In genomic region chr1:32742956-32743355, GRCh38 we compare ENCODE assay signal across 8 cellular contexts. TPM values are rescaled to one million over a fixed set of nuclear protein-coding genes. Genes with fewer than 3 reads are reported as not detected.
DNase-seq lines count a peak whose midpoint lies in the region; ATAC-seq and TF ChIP-seq lines count a peak whose summit lies in the region.

No MANE protein-coding gene starts in this region.

- peaks cover 0 to 16% (median 7%) of the 10 kb centered on the region in 4 donors for H3K4me1 ChIP-seq in right lobe of liver
- peaks cover 36 to 49% of the 10 kb centered on the region in 2 donors for H3K4me1 ChIP-seq in thyroid gland

- peak overlapping the region; percentile 55 for H3K4me3 ChIP-seq in astrocyte of the spinal cord (ENCODE audit: low read depth, low read length)
- peak overlapping the region; percentile 57 to 73 (median 69) for H3K4me3 ChIP-seq in right lobe of liver
- peak overlapping the region in 1 of 3 donors; percentile 91 for H3K4me3 ChIP-seq in thyroid gland (replicated peaks in 1 of 3)

- H3K27ac ChIP-seq in right lobe of liver (peak overlapping the region in 2 of 3 donors; percentile 73 to 83), thyroid gland (peak overlapping the region; percentile 97 to 99 (median 98))

- POLR2A ChIA-PET in activated CD4-positive, alpha-beta T cell treated with anti-CD3 and anti-CD28 coated beads, Interleukin-2, amount 10 ng/mL, durations not matched to agents 7 days and 5 days (lab: Charles Lee): no interaction called here

- in situ Hi-C loops in astrocyte of the spinal cord (cut with HindIII; ENCODE audit: low sequenced_read_pairs): no loop called here

- 19% methylated on average over 4 of the region's 4 CpGs for WGBS in right lobe of liver (ENCODE audit: insufficient coverage, low coverage, low lambda C conversion rate, missing lambda C conversion rate)
- 56 to 64% methylated on average over 4 of the region's 4 CpGs for WGBS in thyroid gland, 2 donors

- CTCF ChIA-PET in activated CD4-positive, alpha-beta T cell treated with anti-CD3 and anti-CD28 coated beads, Interleukin-2, amount 10 ng/mL, durations not matched to agents 7 days and 5 days (lab: Charles Lee): interaction anchor here (1.0 to 1.3 kb wide), 2 partner anchors 19 to 71 kb away, joined by 3 read pairs; no protein-coding TSS in a partner anchor

- H3K36me3 ChIP-seq in right lobe of liver: no peaks in the 10 kb centered on the region
- no peaks in the 10 kb centered on the region for H3K36me3 ChIP-seq in thyroid gland

- no peaks in the 10 kb centered on the region for H3K9me3 Mint-ChIP-seq in activated CD4-positive, alpha-beta T cell treated with anti-CD3 and anti-CD28 coated beads, Interleukin-2, amount 10 ng/mL, durations not matched to agents 7 days and 5 days

- ATAC-seq in right lobe of liver: peak; percentile 56 to 69 (median 60)

- H3K36me3 Mint-ChIP-seq in activated CD4-positive, alpha-beta T cell treated with anti-CD3 and anti-CD28 coated beads, Interleukin-2, amount 10 ng/mL, durations not matched to agents 7 days and 5 days (ENCODE audit: low read depth): no peaks in the 10 kb centered on the region

- H3K27me3 Mint-ChIP-seq in activated CD4-positive, alpha-beta T cell treated with anti-CD3 and anti-CD28 coated beads, Interleukin-2, amount 10 ng/mL, durations not matched to agents 7 days and 5 days: peaks cover 36% of the 10 kb centered on the region

- no peak overlapping the region for H3K27ac Mint-ChIP-seq in activated CD4-positive, alpha-beta T cell treated with anti-CD3 and anti-CD28 coated beads, Interleukin-2, amount 10 ng/mL, durations not matched to agents 7 days and 5 days

- TF ChIP-seq POLR2A in right lobe of liver (IDR thresholded peaks at IDR 0.05): no peak
- no peak for TF ChIP-seq POLR2A in thyroid gland (IDR thresholded peaks at IDR 0.05)

- H3K9me3 ChIP-seq in right lobe of liver: no peaks in the 10 kb centered on the region
- no peaks in the 10 kb centered on the region for H3K9me3 ChIP-seq in thyroid gland

- DNase-seq in activated CD4-positive, alpha-beta T cell treated with anti-CD3 and anti-CD28 coated beads, Interleukin-2, amount 10 ng/mL, durations not matched to agents 7 days and 5 days: no peak
- DNase-seq in activated CD4-positive, alpha-beta T cell treated with anti-CD3 and anti-CD28 coated beads for 1 hour: no peak
- DNase-seq in astrocyte of the spinal cord (ENCODE audit: low read depth, low spot score) (no peak), right lobe of liver (no peak), thyroid gland (peak in 1 of 2 donors; percentile 30), SIG-M5 treated with dmso at 0.1 percent for 504 hours (lab: John Stamatoyannopoulos, UW; ENCODE audit: unreplicated experiment) (no peak), amygdala (lab: John Stamatoyannopoulos, UW) (no peak), cerebellar cortex (ENCODE audit: low spot score) (no peak)

- TF ChIP-seq CTCF in astrocyte of the spinal cord (IDR thresholded peaks at IDR 0.05; ENCODE audit: low read depth, low read length) (no peak), right lobe of liver (IDR thresholded peaks at IDR 0.05) (no peak), thyroid gland (IDR thresholded peaks at IDR 0.05) (no peak)

- intact Hi-C loops in right lobe of liver (cut with DNase I): no loop called here
- intact Hi-C loops in thyroid gland (cut with DNase I): no loop called here

- no peaks in the 10 kb centered on the region for H3K27me3 ChIP-seq in right lobe of liver
- no peaks in the 10 kb centered on the region for H3K27me3 ChIP-seq in thyroid gland

- peak overlapping the region; percentile 47 for H3K4me3 Mint-ChIP-seq in activated CD4-positive, alpha-beta T cell treated with anti-CD3 and anti-CD28 coated beads, Interleukin-2, amount 10 ng/mL, durations not matched to agents 7 days and 5 days

- H3K4me1 Mint-ChIP-seq in activated CD4-positive, alpha-beta T cell treated with anti-CD3 and anti-CD28 coated beads, Interleukin-2, amount 10 ng/mL, durations not matched to agents 7 days and 5 days: no peaks in the 10 kb centered on the region

RNA-seq across cellular contexts. Expression of gene SYNC, which starts 40.4 kb away (rescaled TPM):
- not detected for total RNA-seq in activated CD4-positive, alpha-beta T cell treated with anti-CD3 and anti-CD28 coated beads, Interleukin-2, amount 10 ng/mL, durations not matched to agents 7 days and 5 days
- total RNA-seq in right lobe of liver: 1 to 10 TPM in 1 of 6 experiments, under 1 TPM in 5; 0.29 to 2.1 (median 0.44) TPM
- total RNA-seq in thyroid gland: 10 to 100 TPM in 1 of 4 donors, 1 to 10 TPM in 3; 7.3 to 13.7 (median 7.7) TPM
